Comparison of ENCODE assay signal across 19 cellular contexts in the genomic region with DNA sequence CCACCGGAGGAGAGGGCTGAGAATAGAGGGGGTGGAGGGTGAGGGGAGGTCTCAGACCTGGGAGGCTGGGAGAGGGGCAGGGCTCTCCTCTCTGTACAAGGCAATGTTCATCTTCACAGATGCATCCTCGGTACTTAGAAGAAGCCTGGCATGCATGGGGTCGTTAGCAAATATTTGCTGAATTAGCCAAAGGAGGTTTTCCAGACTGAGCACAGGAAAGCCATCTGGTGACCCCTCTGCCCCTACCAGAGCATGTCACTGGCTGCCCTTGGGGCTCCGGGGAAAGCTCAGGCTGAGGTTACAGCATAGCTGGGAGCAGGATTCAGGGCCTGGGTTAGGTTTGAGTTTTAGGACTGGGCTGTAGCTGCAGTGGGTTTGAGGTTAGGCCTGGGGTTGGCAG.
"Had no signal": no experiment of that assay in that cellular context is flagged by ENCODE, and none has a peak within 500 bp of the region (broad histone marks: within the 10 kb centered on the region; RNA-seq: fewer than 3 reads in every experiment).

No MANE protein-coding gene starts in this region.

- H3K4me3 Mint-ChIP-seq: activated B cell treated with CpG ODN at 0.5 μM for 24 hours; activated CD4-positive, alpha-beta memory T cell treated with anti-CD3 and anti-CD28 coated beads, Interleukin-2, amount 10 ng/mL, durations not matched to agents 7 days and 5 days; activated CD8-positive, alpha-beta memory T cell treated with anti-CD3 and anti-CD28 coated beads, Interleukin-2, amount 10 ng/mL, durations not matched to agents 7 days and 5 days; activated naive CD8-positive, alpha-beta T cell treated with anti-CD3 and anti-CD28 coated beads, Interleukin-2, amount 10 ng/mL, durations not matched to agents 7 days and 5 days; nephron; stimulated activated naive CD8-positive, alpha-beta T cell treated with anti-CD3 and anti-CD28 coated beads, Interleukin-15, amount 100 ng/mL, for 72 hours; type B pancreatic cell had no signal

- H3K9me3 ChIP-seq: body of pancreas, suprapubic skin had no signal

- H3K27ac Mint-ChIP-seq: activated B cell treated with CpG ODN at 0.5 μM for 24 hours; activated CD4-positive, alpha-beta memory T cell treated with anti-CD3 and anti-CD28 coated beads, Interleukin-2, amount 10 ng/mL, durations not matched to agents 7 days and 5 days; activated CD8-positive, alpha-beta memory T cell treated with anti-CD3 and anti-CD28 coated beads, Interleukin-2, amount 10 ng/mL, durations not matched to agents 7 days and 5 days; activated naive CD8-positive, alpha-beta T cell treated with anti-CD3 and anti-CD28 coated beads, Interleukin-2, amount 10 ng/mL, durations not matched to agents 7 days and 5 days; activated T-helper 2 cell treated with anti-CD3 and anti-CD28 coated beads, Interferon-gamma antibody, Interleukin-2, Interleukin-4, amounts not matched to agents 10 μg/mL and 5 μg/mL and 100 μg/mL, durations not matched to agents 14 hours and 24 hours and 36 hours; stimulated activated naive CD8-positive, alpha-beta T cell treated with anti-CD3 and anti-CD28 coated beads, Interleukin-15, amount 100 ng/mL, for 72 hours; type B pancreatic cell had no signal

- H3K27me3 Mint-ChIP-seq: type B pancreatic cell had no signal

- H3K4me3 ChIP-seq: body of pancreas, dorsolateral prefrontal cortex, hepatocyte, lung, suprapubic skin had no signal

- H3K36me3 Mint-ChIP-seq: activated CD8-positive, alpha-beta memory T cell treated with anti-CD3 and anti-CD28 coated beads, Interleukin-2, amount 10 ng/mL, durations not matched to agents 7 days and 5 days; activated naive CD8-positive, alpha-beta T cell treated with anti-CD3 and anti-CD28 coated beads, Interleukin-2, amount 10 ng/mL, durations not matched to agents 7 days and 5 days; type B pancreatic cell had no signal

- H3K4me1 Mint-ChIP-seq: activated B cell treated with CpG ODN at 0.5 μM for 24 hours; activated CD4-positive, alpha-beta memory T cell treated with anti-CD3 and anti-CD28 coated beads, Interleukin-2, amount 10 ng/mL, durations not matched to agents 7 days and 5 days; activated CD8-positive, alpha-beta memory T cell treated with anti-CD3 and anti-CD28 coated beads, Interleukin-2, amount 10 ng/mL, durations not matched to agents 7 days and 5 days; activated naive CD8-positive, alpha-beta T cell treated with anti-CD3 and anti-CD28 coated beads, Interleukin-2, amount 10 ng/mL, durations not matched to agents 7 days and 5 days; stimulated activated naive CD8-positive, alpha-beta T cell treated with anti-CD3 and anti-CD28 coated beads, Interleukin-15, amount 100 ng/mL, for 72 hours had no signal

- DNase-seq: activated B cell treated with CpG ODN at 0.5 μM for 24 hours; activated CD4-positive, alpha-beta memory T cell treated with anti-CD3 and anti-CD28 coated beads, Interleukin-2, amount 10 ng/mL, durations not matched to agents 7 days and 5 days; activated CD4-positive, alpha-beta T cell treated with anti-CD3 and anti-CD28 coated beads for 4 hours; activated CD8-positive, alpha-beta memory T cell treated with anti-CD3 and anti-CD28 coated beads, Interleukin-2, amount 10 ng/mL, durations not matched to agents 7 days and 5 days; activated naive CD4-positive, alpha-beta T cell treated with Interleukin-2 at 50 U/mL for 16 hours; activated naive CD8-positive, alpha-beta T cell treated with anti-CD3 and anti-CD28 coated beads, Interleukin-2, amount 10 ng/mL, durations not matched to agents 7 days and 5 days; amygdala; body of pancreas; dorsolateral prefrontal cortex; foreskin fibroblast; left colon; stimulated activated CD4-positive, alpha-beta T cell treated with anti-CD3 and anti-CD28 coated beads, Interleukin-2, amount 100 ng/mL, for 24 hours; stimulated activated naive CD8-positive, alpha-beta T cell treated with anti-CD3 and anti-CD28 coated beads, Interleukin-15, amount 100 ng/mL, for 72 hours had no signal

- H3K27me3 ChIP-seq: body of pancreas had no signal

- H3K9me3 Mint-ChIP-seq: activated CD4-positive, alpha-beta memory T cell treated with anti-CD3 and anti-CD28 coated beads, Interleukin-2, amount 10 ng/mL, durations not matched to agents 7 days and 5 days; activated naive CD8-positive, alpha-beta T cell treated with anti-CD3 and anti-CD28 coated beads, Interleukin-2, amount 10 ng/mL, durations not matched to agents 7 days and 5 days; activated T-helper 2 cell treated with anti-CD3 and anti-CD28 coated beads, Interferon-gamma antibody, Interleukin-2, Interleukin-4, amounts not matched to agents 10 μg/mL and 5 μg/mL and 100 μg/mL, durations not matched to agents 14 hours and 24 hours and 36 hours; nephron; stimulated activated naive CD8-positive, alpha-beta T cell treated with anti-CD3 and anti-CD28 coated beads, Interleukin-15, amount 100 ng/mL, for 72 hours; type B pancreatic cell had no signal

- H3K27ac ChIP-seq: body of pancreas, dorsolateral prefrontal cortex, hepatocyte, suprapubic skin had no signal

- H3K36me3 ChIP-seq: suprapubic skin had no signal

- H3K4me1 ChIP-seq: suprapubic skin had no signal
